In genomic region chr20:6838181-6838826, GRCh38 we compare ENCODE assay signal across 14 cellular contexts.
DNase-seq lines count a peak whose midpoint lies in the region; ATAC-seq lines count a peak whose summit lies in the region.
"Had no signal": no experiment of that assay in that cellular context is flagged by ENCODE, and none has a peak within 500 bp of the region (broad histone marks: within the 10 kb centered on the region; RNA-seq: fewer than 3 reads in every experiment).

No MANE protein-coding gene starts in this region.

- no peak overlapping the region for H3K4me3 Mint-ChIP-seq in activated T-helper 2 cell treated with anti-CD3 and anti-CD28 coated beads, Interferon-gamma antibody, Interleukin-2, Interleukin-4, amounts not matched to agents 10 μg/mL and 5 μg/mL and 100 μg/mL, durations not matched to agents 14 hours and 24 hours and 36 hours (ENCODE audit: low read depth)
- H3K4me3 Mint-ChIP-seq: naive thymus-derived CD4-positive, alpha-beta T cell had no signal

- H3K9me3 Mint-ChIP-seq in activated T-helper 2 cell treated with anti-CD3 and anti-CD28 coated beads, Interferon-gamma antibody, Interleukin-2, Interleukin-4, amounts not matched to agents 10 μg/mL and 5 μg/mL and 100 μg/mL, durations not matched to agents 14 hours and 24 hours and 36 hours = no peaks in the 10 kb centered on the region

- no peaks in the 10 kb centered on the region for H3K27me3 Mint-ChIP-seq in activated T-helper 2 cell treated with anti-CD3 and anti-CD28 coated beads, Interferon-gamma antibody, Interleukin-2, Interleukin-4, amounts not matched to agents 10 μg/mL and 5 μg/mL and 100 μg/mL, durations not matched to agents 14 hours and 24 hours and 36 hours (ENCODE audit: low read depth)

- H3K36me3 Mint-ChIP-seq in activated T-helper 2 cell treated with anti-CD3 and anti-CD28 coated beads, Interferon-gamma antibody, Interleukin-2, Interleukin-4, amounts not matched to agents 10 μg/mL and 5 μg/mL and 100 μg/mL, durations not matched to agents 14 hours and 24 hours and 36 hours (ENCODE audit: low read depth) = no peaks in the 10 kb centered on the region
- H3K36me3 Mint-ChIP-seq: naive thymus-derived CD4-positive, alpha-beta T cell had no signal

- no peaks in the 10 kb centered on the region for H3K4me1 Mint-ChIP-seq in activated T-helper 2 cell treated with anti-CD3 and anti-CD28 coated beads, Interferon-gamma antibody, Interleukin-2, Interleukin-4, amounts not matched to agents 10 μg/mL and 5 μg/mL and 100 μg/mL, durations not matched to agents 14 hours and 24 hours and 36 hours (ENCODE audit: low read depth)
- H3K4me1 Mint-ChIP-seq: naive thymus-derived CD4-positive, alpha-beta T cell had no signal

- DNase-seq in NCI-H748 (lab: John Stamatoyannopoulos, UW; ENCODE audit: unreplicated experiment) = peak; percentile 89
- DNase-seq in iris pigment epithelial cell (ENCODE audit: low read depth) = peak; percentile 24
- DNase-seq in activated T-helper 2 cell treated with anti-CD3 and anti-CD28 coated beads, Interferon-gamma antibody, Interleukin-2, Interleukin-4, amounts not matched to agents 10 μg/mL and 5 μg/mL and 100 μg/mL, durations not matched to agents 14 hours and 24 hours and 36 hours (ENCODE audit: low spot score) = no peak
- DNase-seq in Kasumi-1 (lab: John Stamatoyannopoulos, UW) = no peak
- DNase-seq in amniotic stem cell (lab: John Stamatoyannopoulos, UW) = no peak
- DNase-seq: activated CD4-positive, alpha-beta T cell treated with anti-CD3 and anti-CD28 coated beads for 1 hour; naive thymus-derived CD4-positive, alpha-beta T cell; NCI-H2171 treated with DMSO at 0.1 percent for 48 hours; small intestine; upper lobe of right lung had no signal

- ATAC-seq in GM18867 (IDR thresholded peaks at IDR 0.05; ENCODE audit: unreplicated experiment) (peak; percentile 77), HG02981 (IDR thresholded peaks at IDR 0.05; ENCODE audit: unreplicated experiment) (peak; percentile 67), HG03342 (IDR thresholded peaks at IDR 0.05; ENCODE audit: unreplicated experiment) (no peak)
- ATAC-seq: HepG2; naive thymus-derived CD4-positive, alpha-beta T cell; upper lobe of right lung had no signal

- intact Hi-C loops in activated T-helper 2 cell treated with anti-CD3 and anti-CD28 coated beads, Interferon-gamma antibody, Interleukin-2, Interleukin-4, amounts not matched to agents 10 μg/mL and 5 μg/mL and 100 μg/mL, durations not matched to agents 14 hours and 24 hours and 36 hours (cut with micrococcal nuclease) = no loop called here

- no peak overlapping the region for H3K27ac Mint-ChIP-seq in activated T-helper 2 cell treated with anti-CD3 and anti-CD28 coated beads, Interferon-gamma antibody, Interleukin-2, Interleukin-4, amounts not matched to agents 10 μg/mL and 5 μg/mL and 100 μg/mL, durations not matched to agents 14 hours and 24 hours and 36 hours
- H3K27ac Mint-ChIP-seq: naive thymus-derived CD4-positive, alpha-beta T cell had no signal

Comparison
In these comparisons a context has a peak if more than half of its experiments do, and no peak if none do; other contexts are left out.
1. DNase-seq: peak in NCI-H748 (single experiment) and iris pigment epithelial cell (single experiment); none in activated T-helper 2 cell treated with anti-CD3 and anti-CD28 coated beads, Interferon-gamma antibody, Interleukin-2, Interleukin-4, amounts not matched to agents 10 μg/mL and 5 μg/mL and 100 μg/mL, durations not matched to agents 14 hours and 24 hours and 36 hours (single experiment), Kasumi-1 (0 of 2) and amniotic stem cell (single experiment).